Comparison of ENCODE assay signal across 19 cellular contexts in the genomic region with DNA sequence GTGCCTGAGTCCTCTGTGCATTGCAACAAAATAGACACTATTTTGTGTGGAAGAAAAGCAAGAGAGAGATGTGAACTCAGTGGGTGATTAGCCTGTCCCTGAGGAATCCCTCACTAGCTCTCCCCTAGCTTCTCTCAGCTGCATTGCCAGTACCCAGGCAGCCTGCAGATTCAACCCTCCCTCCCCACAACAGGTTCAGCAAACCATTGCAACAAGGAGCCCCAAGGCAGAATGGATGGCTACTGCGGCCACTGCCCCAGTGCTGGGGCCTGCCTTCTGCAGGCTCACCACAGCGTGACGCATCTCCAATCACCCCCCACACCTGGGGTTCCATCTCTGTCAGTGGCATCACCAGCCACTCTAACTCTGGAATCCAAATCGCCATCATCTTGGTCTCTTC. TPM values are rescaled to one million over a fixed set of nuclear protein-coding genes. Genes with fewer than 3 reads are reported as not detected.
DNase-seq lines count a peak whose midpoint lies in the region; ATAC-seq and TF ChIP-seq lines count a peak whose summit lies in the region.
"Had no signal": no experiment of that assay in that cellular context is flagged by ENCODE, and none has a peak within 500 bp of the region (broad histone marks: within the 10 kb centered on the region; RNA-seq: fewer than 3 reads in every experiment).

No MANE protein-coding gene starts in this region.

- peak overlapping the region; percentile 89 for H3K4me3 Mint-ChIP-seq in T-helper 1 cell treated with Interleukin-12 subunit alpha and Interleukin-12 subunit beta and Interleukin-4 antibody, amounts not matched to agents 30 μg/mL and 1 μg/mL, for 36 hours
- H3K4me3 Mint-ChIP-seq in H9, result no peak overlapping the region
- peak overlapping the region; percentile 94 for H3K4me3 Mint-ChIP-seq in activated T-helper 1 cell treated with anti-CD3 and anti-CD28 coated beads, Interleukin-12 subunit alpha, Interleukin-12 subunit beta, Interleukin-2, Interleukin-4 antibody, amounts not matched to agents 30 ng/mL and 10 ng/mL and 1 ng/mL, durations not matched to agents 14 hours and 24 hours and 36 hours
- peak overlapping the region; percentile 98 for H3K4me3 Mint-ChIP-seq in natural killer cell treated with Interleukin-12 subunit alpha and Interleukin-12 subunit beta and Interleukin-15 and Interleukin-18, amount 100 ng/mL, for 72 hours

- no peak overlapping the region for H2AFZ ChIP-seq in H9 (ENCODE audit: low read length)
- H2AFZ ChIP-seq: parathyroid adenoma had no signal

- no peaks in the 10 kb centered on the region for H4K20me1 ChIP-seq in H9 (ENCODE audit: control insufficient read depth, insufficient read depth, insufficient read length)

- H3K27me3 ChIP-seq in H9 (ENCODE audit: insufficient read depth, low read length), result no peaks in the 10 kb centered on the region; the same call in 1 of the 2 replicates

- H3K27ac Mint-ChIP-seq in T-helper 1 cell treated with Interleukin-12 subunit alpha and Interleukin-12 subunit beta and Interleukin-4 antibody, amounts not matched to agents 30 μg/mL and 1 μg/mL, for 36 hours, result peak overlapping the region; percentile 88
- H3K27ac Mint-ChIP-seq in H9, result no peak overlapping the region
- peak overlapping the region; percentile 98 for H3K27ac Mint-ChIP-seq in activated T-helper 1 cell treated with anti-CD3 and anti-CD28 coated beads, Interleukin-12 subunit alpha, Interleukin-12 subunit beta, Interleukin-2, Interleukin-4 antibody, amounts not matched to agents 30 ng/mL and 10 ng/mL and 1 ng/mL, durations not matched to agents 14 hours and 24 hours and 36 hours
- H3K27ac Mint-ChIP-seq in natural killer cell treated with Interleukin-12 subunit alpha and Interleukin-12 subunit beta and Interleukin-15 and Interleukin-18, amount 100 ng/mL, for 72 hours, result peak overlapping the region in 1 of 2 donors; percentile 99

- no peaks in the 10 kb centered on the region for H3K9me3 Mint-ChIP-seq in T-helper 1 cell treated with Interleukin-12 subunit alpha and Interleukin-12 subunit beta and Interleukin-4 antibody, amounts not matched to agents 30 μg/mL and 1 μg/mL, for 36 hours
- peaks cover 3% of the 10 kb centered on the region in 2 experiments; a peak in 2 of 5 replicates for H3K9me3 Mint-ChIP-seq in H9
- H3K9me3 Mint-ChIP-seq in activated T-helper 1 cell treated with anti-CD3 and anti-CD28 coated beads, Interleukin-12 subunit alpha, Interleukin-12 subunit beta, Interleukin-2, Interleukin-4 antibody, amounts not matched to agents 30 ng/mL and 10 ng/mL and 1 ng/mL, durations not matched to agents 14 hours and 24 hours and 36 hours, result peaks cover 10% of the 10 kb centered on the region
- H3K9me3 Mint-ChIP-seq in natural killer cell treated with Interleukin-12 subunit alpha and Interleukin-12 subunit beta and Interleukin-15 and Interleukin-18, amount 100 ng/mL, for 72 hours, result no peaks in the 10 kb centered on the region

- no peaks in the 10 kb centered on the region for H3K9me3 ChIP-seq in H9 (ENCODE audit: control insufficient read depth, low read depth, low read length)
- H3K9me3 ChIP-seq: SK-N-SH, tibial artery had no signal

- no peaks in the 10 kb centered on the region for H3K79me2 ChIP-seq in H9 (ENCODE audit: insufficient read depth, low read length)
- H3K79me2 ChIP-seq: parathyroid adenoma had no signal

- no peak overlapping the region for H4K8ac ChIP-seq in H9 (replicated peaks; ENCODE audit: insufficient read length, low read depth, low read length)

- H2BK20ac ChIP-seq in H9 (ENCODE audit: low read depth, low read length, poor library complexity, severe bottlenecking), result no peak overlapping the region

- H2BK5ac ChIP-seq in H9 (ENCODE audit: insufficient read length, low read length), result no peak overlapping the region

- no peak overlapping the region for H2BK12ac ChIP-seq in H9 (ENCODE audit: insufficient read length, low read depth, low read length)

- ATAC-seq in natural killer cell treated with Interleukin-12 subunit alpha and Interleukin-12 subunit beta and Interleukin-15 and Interleukin-18, amount 100 ng/mL, for 72 hours, result no peak
- ATAC-seq in HG03521 (IDR thresholded peaks at IDR 0.05; ENCODE audit: unreplicated experiment), result no peak
- no peak for ATAC-seq in omental fat pad (ENCODE audit: low FRiP score)
- ATAC-seq: left lobe of liver had no signal

- no peak overlapping the region for H2AK5ac ChIP-seq in H9 (ENCODE audit: insufficient read length, low read length)

- H3K4me1 ChIP-seq in H9 (ENCODE audit: insufficient read depth, low read length), result no peaks in the 10 kb centered on the region
- H3K4me1 ChIP-seq: parathyroid adenoma had no signal

- no peak for DNase-seq in T-helper 1 cell
- peak; percentile 29 for DNase-seq in H9
- no peak for DNase-seq in activated T-helper 1 cell treated with anti-CD3 and anti-CD28 coated beads, Interleukin-12 subunit alpha, Interleukin-12 subunit beta, Interleukin-2, Interleukin-4 antibody, amounts not matched to agents 30 ng/mL and 10 ng/mL and 1 ng/mL, durations not matched to agents 14 hours and 24 hours and 36 hours (ENCODE audit: low spot score)
- DNase-seq in natural killer cell treated with Interleukin-12 subunit alpha and Interleukin-12 subunit beta and Interleukin-15 and Interleukin-18, amount 100 ng/mL, for 72 hours (ENCODE audit: low spot score), result peak; percentile 56
- DNase-seq in omental fat pad (ENCODE audit: low spot score), result no peak
- DNase-seq in pons (ENCODE audit: low spot score), result no peak
- DNase-seq: 8988T; amygdala; DMS79 treated with DMSO at 0.1 percent for 48 hours; foreskin melanocyte; NCI-H1930; NCI-H510A treated with DMSO at 0.1 percent for 48 hours; SK-N-SH; stimulated activated CD4-positive, alpha-beta T cell treated with anti-CD3 and anti-CD28 coated beads, Interleukin-4, amount 100 ng/mL, for 4 hours; tibial artery had no signal

- H3K79me1 ChIP-seq in H9 (ENCODE audit: insufficient read depth, low read depth, low read length, poor library complexity, severe bottlenecking), result no peaks in the 10 kb centered on the region

- no peak overlapping the region for H3K14ac ChIP-seq in H9 (ENCODE audit: insufficient read depth, low read length)

- H3K9ac ChIP-seq in H9 (ENCODE audit: extremely low read depth, insufficient read length, low read length), result no peak overlapping the region
- H3K9ac ChIP-seq: parathyroid adenoma, SK-N-SH had no signal

- no peak overlapping the region for H4K91ac ChIP-seq in H9 (ENCODE audit: insufficient read length, low read depth, low read length)

- H3T11ph ChIP-seq in H9 (ENCODE audit: low read length), result no peak overlapping the region

- no peak overlapping the region for H3K18ac ChIP-seq in H9 (ENCODE audit: insufficient read length, low read depth, low read length)

- H2BK15ac ChIP-seq in H9 (ENCODE audit: low read depth, low read length), result no peak overlapping the region

- H3K27ac ChIP-seq in H9 (ENCODE audit: insufficient read length, low read depth, low read length), result no peak overlapping the region
- H3K27ac ChIP-seq: parathyroid adenoma, tibial artery had no signal

- peaks cover 52% of the 10 kb centered on the region for H3K4me1 Mint-ChIP-seq in T-helper 1 cell treated with Interleukin-12 subunit alpha and Interleukin-12 subunit beta and Interleukin-4 antibody, amounts not matched to agents 30 μg/mL and 1 μg/mL, for 36 hours (ENCODE audit: low read depth)
- H3K4me1 Mint-ChIP-seq in H9, result peaks cover 6 to 13% of the 10 kb centered on the region in 2 experiments; a peak in 3 of 4 replicates
- H3K4me1 Mint-ChIP-seq in activated T-helper 1 cell treated with anti-CD3 and anti-CD28 coated beads, Interleukin-12 subunit alpha, Interleukin-12 subunit beta, Interleukin-2, Interleukin-4 antibody, amounts not matched to agents 30 ng/mL and 10 ng/mL and 1 ng/mL, durations not matched to agents 14 hours and 24 hours and 36 hours (ENCODE audit: low read depth), result peaks cover 78% of the 10 kb centered on the region
- H3K4me1 Mint-ChIP-seq in natural killer cell treated with Interleukin-12 subunit alpha and Interleukin-12 subunit beta and Interleukin-15 and Interleukin-18, amount 100 ng/mL, for 72 hours (ENCODE audit: low read depth in 2 of 2), result peaks cover 68% of the 10 kb centered on the region in 2 donors

- H3K27me3 Mint-ChIP-seq in T-helper 1 cell treated with Interleukin-12 subunit alpha and Interleukin-12 subunit beta and Interleukin-4 antibody, amounts not matched to agents 30 μg/mL and 1 μg/mL, for 36 hours (ENCODE audit: low read depth), result no peaks in the 10 kb centered on the region
- H3K27me3 Mint-ChIP-seq in H9 (ENCODE audit: low read depth), result peaks cover 46% of the 10 kb centered on the region
- no peaks in the 10 kb centered on the region for H3K27me3 Mint-ChIP-seq in activated T-helper 1 cell treated with anti-CD3 and anti-CD28 coated beads, Interleukin-12 subunit alpha, Interleukin-12 subunit beta, Interleukin-2, Interleukin-4 antibody, amounts not matched to agents 30 ng/mL and 10 ng/mL and 1 ng/mL, durations not matched to agents 14 hours and 24 hours and 36 hours (ENCODE audit: insufficient read depth)
- H3K27me3 Mint-ChIP-seq in natural killer cell treated with Interleukin-12 subunit alpha and Interleukin-12 subunit beta and Interleukin-15 and Interleukin-18, amount 100 ng/mL, for 72 hours, result no peaks in the 10 kb centered on the region

- no peak for TF ChIP-seq CTCF in H9 (conservative IDR thresholded peaks at IDR 0.05)
- TF ChIP-seq CTCF in omental fat pad (IDR thresholded peaks at IDR 0.05), result no peak

- H3K23ac ChIP-seq in H9 (ENCODE audit: insufficient read length, low read depth, low read length), result no peak overlapping the region

- peaks cover 2% of the 10 kb centered on the region for H3K23me2 ChIP-seq in H9 (ENCODE audit: insufficient read length, low read depth, low read length, poor library complexity, severe bottlenecking)

- intact Hi-C loops in activated T-helper 1 cell treated with anti-CD3 and anti-CD28 coated beads, Interleukin-12 subunit alpha, Interleukin-12 subunit beta, Interleukin-2, Interleukin-4 antibody, amounts not matched to agents 30 ng/mL and 10 ng/mL and 1 ng/mL, durations not matched to agents 14 hours and 24 hours and 36 hours (cut with micrococcal nuclease), result loop anchor here (5.0 to 10.0 kb wide), 3 partner anchors 33 to 1074 kb away; a partner anchor contains a TSS

- no peak overlapping the region for H3K56ac ChIP-seq in H9 (ENCODE audit: insufficient read length, low read depth, low read length)

- H2BK120ac ChIP-seq in H9 (ENCODE audit: low read depth, low read length, poor library complexity, severe bottlenecking), result no peak overlapping the region

- H4K5ac ChIP-seq in H9 (ENCODE audit: insufficient read length, low read depth, low read length), result no peak overlapping the region

- whole genome bisulfite sequencing in H9 (ENCODE audit: extremely low coverage, insufficient read length, low lambda C conversion rate), result no CpG with 5 or more reads among the region's 4 CpGs

- no peak overlapping the region for H3K4me2 ChIP-seq in H9 (ENCODE audit: insufficient read depth, insufficient read length, low read length)
- H3K4me2 ChIP-seq: SK-N-SH had no signal

- H3K36me3 Mint-ChIP-seq in T-helper 1 cell treated with Interleukin-12 subunit alpha and Interleukin-12 subunit beta and Interleukin-4 antibody, amounts not matched to agents 30 μg/mL and 1 μg/mL, for 36 hours (ENCODE audit: low read depth), result peaks cover 38% of the 10 kb centered on the region
- H3K36me3 Mint-ChIP-seq in H9 (ENCODE audit: insufficient read depth in 1 of 3, low read depth in 3 of 3), result peaks cover 0 to 3% (median 0%) of the 10 kb centered on the region in 3 experiments; a peak in 3 of 7 replicates
- H3K36me3 Mint-ChIP-seq in activated T-helper 1 cell treated with anti-CD3 and anti-CD28 coated beads, Interleukin-12 subunit alpha, Interleukin-12 subunit beta, Interleukin-2, Interleukin-4 antibody, amounts not matched to agents 30 ng/mL and 10 ng/mL and 1 ng/mL, durations not matched to agents 14 hours and 24 hours and 36 hours (ENCODE audit: low read depth), result peaks cover 35% of the 10 kb centered on the region
- H3K36me3 Mint-ChIP-seq in natural killer cell treated with Interleukin-12 subunit alpha and Interleukin-12 subunit beta and Interleukin-15 and Interleukin-18, amount 100 ng/mL, for 72 hours, result peaks cover 30% of the 10 kb centered on the region

- no peak overlapping the region for H3K4ac ChIP-seq in H9 (ENCODE audit: low read depth, low read length)

RNA-seq across cellular contexts. Expression of a gene that starts 2.3 kb away (rescaled TPM):
- total RNA-seq in H9 (2021) (2.0 and 2.1 TPM in 2 replicates), omental fat pad (10 to 100 TPM in 1 of 4 donors, 1 to 10 TPM in 3; 2.2 to 11.8 (median 5.0) TPM)
- total RNA-seq in activated T-helper 1 cell treated with anti-CD3 and anti-CD28 coated beads, Interleukin-12 subunit alpha, Interleukin-12 subunit beta, Interleukin-2, Interleukin-4 antibody, amounts not matched to agents 30 ng/mL and 10 ng/mL and 1 ng/mL, durations not matched to agents 14 hours and 24 hours and 36 hours, result 28.0 and 30.0 TPM in 2 replicates
- 100 to 1,000 TPM; 134 to 139 TPM for total RNA-seq in natural killer cell treated with Interleukin-12 subunit alpha and Interleukin-12 subunit beta and Interleukin-15 and Interleukin-18, amount 100 ng/mL, for 72 hours

Comparison
In these comparisons a context has a peak if more than half of its experiments do, and no peak if none do; other contexts are left out.
1. H3K27ac Mint-ChIP-seq: peak in T-helper 1 cell treated with Interleukin-12 subunit alpha and Interleukin-12 subunit beta and Interleukin-4 antibody, amounts not matched to agents 30 μg/mL and 1 μg/mL, for 36 hours (single experiment) and activated T-helper 1 cell treated with anti-CD3 and anti-CD28 coated beads, Interleukin-12 subunit alpha, Interleukin-12 subunit beta, Interleukin-2, Interleukin-4 antibody, amounts not matched to agents 30 ng/mL and 10 ng/mL and 1 ng/mL, durations not matched to agents 14 hours and 24 hours and 36 hours (single experiment); none in H9 (0 of 3).
2. H3K4me3 Mint-ChIP-seq: peak in T-helper 1 cell treated with Interleukin-12 subunit alpha and Interleukin-12 subunit beta and Interleukin-4 antibody, amounts not matched to agents 30 μg/mL and 1 μg/mL, for 36 hours (single experiment), activated T-helper 1 cell treated with anti-CD3 and anti-CD28 coated beads, Interleukin-12 subunit alpha, Interleukin-12 subunit beta, Interleukin-2, Interleukin-4 antibody, amounts not matched to agents 30 ng/mL and 10 ng/mL and 1 ng/mL, durations not matched to agents 14 hours and 24 hours and 36 hours (single experiment) and natural killer cell treated with Interleukin-12 subunit alpha and Interleukin-12 subunit beta and Interleukin-15 and Interleukin-18, amount 100 ng/mL, for 72 hours (single experiment); none in H9 (0 of 2).
3. DNase-seq: peak in H9 (single experiment) and natural killer cell treated with Interleukin-12 subunit alpha and Interleukin-12 subunit beta and Interleukin-15 and Interleukin-18, amount 100 ng/mL, for 72 hours (single experiment); none in T-helper 1 cell (0 of 5), activated T-helper 1 cell treated with anti-CD3 and anti-CD28 coated beads, Interleukin-12 subunit alpha, Interleukin-12 subunit beta, Interleukin-2, Interleukin-4 antibody, amounts not matched to agents 30 ng/mL and 10 ng/mL and 1 ng/mL, durations not matched to agents 14 hours and 24 hours and 36 hours (single experiment), omental fat pad (single experiment) and pons (single experiment).